In genomic region chr3:127630811-127631714, GRCh38 we compare ENCODE assay signal across 14 cellular contexts. TPM values are rescaled to one million over a fixed set of nuclear protein-coding genes. Genes with fewer than 3 reads are reported as not detected.
DNase-seq lines count a peak whose midpoint lies in the region; ATAC-seq and TF ChIP-seq lines count a peak whose summit lies in the region.
"Had no signal": no experiment of that assay in that cellular context is flagged by ENCODE, and none has a peak within 500 bp of the region (broad histone marks: within the 10 kb centered on the region; RNA-seq: fewer than 3 reads in every experiment).

No MANE protein-coding gene starts in this region.

- no peak for TF ChIP-seq CTCF in type B pancreatic cell (conservative IDR thresholded peaks at IDR 0.05)

- peaks cover 30% of the 10 kb centered on the region for H3K4me1 Mint-ChIP-seq in activated naive CD8-positive, alpha-beta T cell (ENCODE audit: low read depth)
- peaks cover 21% of the 10 kb centered on the region for H3K4me1 Mint-ChIP-seq in activated naive CD8-positive, alpha-beta T cell treated with anti-CD3 and anti-CD28 coated beads for 36 hours
- H3K4me1 Mint-ChIP-seq in activated naive CD8-positive, alpha-beta T cell treated with anti-CD3 and anti-CD28 coated beads, Interleukin-2, amount 50 U/mL, for 24 hours: peaks cover 28% of the 10 kb centered on the region
- peaks cover 29% of the 10 kb centered on the region for H3K4me1 Mint-ChIP-seq in type B pancreatic cell (ENCODE audit: unreplicated experiment)

- DNase-seq in activated naive CD8-positive, alpha-beta T cell treated with anti-CD3 and anti-CD28 coated beads for 36 hours: no peak
- DNase-seq in NCI-H2107 treated with DMSO at 0.1 percent for 48 hours (lab: John Stamatoyannopoulos, UW; ENCODE audit: unreplicated experiment) (peak; percentile 74), type B pancreatic cell (ENCODE audit: extremely low spot score, unreplicated experiment) (no peak), GDM1 (lab: John Stamatoyannopoulos, UW) (no peak)
- no peak for DNase-seq in activated naive CD8-positive, alpha-beta T cell treated with anti-CD3 and anti-CD28 coated beads, Interleukin-2, amount 50 U/mL, for 24 hours
- DNase-seq: erythroblast; stimulated activated CD4-positive, alpha-beta T cell treated with anti-CD3 and anti-CD28 coated beads, Interleukin-4, amount 100 ng/mL, for 1 hour; stimulated activated naive CD8-positive, alpha-beta T cell treated with anti-CD3 and anti-CD28 coated beads, Interleukin-15, Interleukin-2, amounts not matched to agents 100 U/mL and 50 U/mL, for 24 hours; T-helper 9 cell had no signal

- peak overlapping the region; percentile 34 for H3K4me3 Mint-ChIP-seq in activated naive CD8-positive, alpha-beta T cell
- no peak overlapping the region for H3K4me3 Mint-ChIP-seq in activated naive CD8-positive, alpha-beta T cell treated with anti-CD3 and anti-CD28 coated beads for 36 hours
- H3K4me3 Mint-ChIP-seq in activated naive CD8-positive, alpha-beta T cell treated with anti-CD3 and anti-CD28 coated beads, Interleukin-2, amount 50 U/mL, for 24 hours: no peak overlapping the region
- peak overlapping the region; percentile 90 for H3K4me3 Mint-ChIP-seq in type B pancreatic cell

- H3K27ac Mint-ChIP-seq in activated naive CD8-positive, alpha-beta T cell: peak overlapping the region; percentile 28
- H3K27ac Mint-ChIP-seq in activated naive CD8-positive, alpha-beta T cell treated with anti-CD3 and anti-CD28 coated beads for 36 hours: no peak overlapping the region
- H3K27ac Mint-ChIP-seq in activated naive CD8-positive, alpha-beta T cell treated with anti-CD3 and anti-CD28 coated beads, Interleukin-2, amount 50 U/mL, for 24 hours: peak overlapping the region; percentile 4
- H3K27ac Mint-ChIP-seq in type B pancreatic cell: peak overlapping the region; percentile 15

- no peaks in the 10 kb centered on the region for H3K9me3 Mint-ChIP-seq in activated naive CD8-positive, alpha-beta T cell (ENCODE audit: low read depth)
- no peaks in the 10 kb centered on the region for H3K9me3 Mint-ChIP-seq in activated naive CD8-positive, alpha-beta T cell treated with anti-CD3 and anti-CD28 coated beads for 36 hours
- H3K9me3 Mint-ChIP-seq in activated naive CD8-positive, alpha-beta T cell treated with anti-CD3 and anti-CD28 coated beads, Interleukin-2, amount 50 U/mL, for 24 hours: no peaks in the 10 kb centered on the region
- no peaks in the 10 kb centered on the region for H3K9me3 Mint-ChIP-seq in type B pancreatic cell
- H3K9me3 Mint-ChIP-seq: activated naive CD4-positive, alpha-beta T cell treated with anti-CD3 and anti-CD28 coated beads, Interleukin-2, amount 50 U/mL, for 72 hours had no signal

- peaks cover 4% of the 10 kb centered on the region for H3K36me3 Mint-ChIP-seq in activated naive CD8-positive, alpha-beta T cell
- no peaks in the 10 kb centered on the region for H3K36me3 Mint-ChIP-seq in activated naive CD8-positive, alpha-beta T cell treated with anti-CD3 and anti-CD28 coated beads for 36 hours
- peaks cover 2% of the 10 kb centered on the region for H3K36me3 Mint-ChIP-seq in activated naive CD8-positive, alpha-beta T cell treated with anti-CD3 and anti-CD28 coated beads, Interleukin-2, amount 50 U/mL, for 24 hours (ENCODE audit: low read depth)
- peaks cover 6% of the 10 kb centered on the region for H3K36me3 Mint-ChIP-seq in type B pancreatic cell

- H3K27me3 Mint-ChIP-seq in activated naive CD8-positive, alpha-beta T cell: peaks cover 15% of the 10 kb centered on the region
- peaks cover 58% of the 10 kb centered on the region for H3K27me3 Mint-ChIP-seq in activated naive CD8-positive, alpha-beta T cell treated with anti-CD3 and anti-CD28 coated beads for 36 hours
- peaks cover 42% of the 10 kb centered on the region for H3K27me3 Mint-ChIP-seq in activated naive CD8-positive, alpha-beta T cell treated with anti-CD3 and anti-CD28 coated beads, Interleukin-2, amount 50 U/mL, for 24 hours
- H3K27me3 Mint-ChIP-seq in type B pancreatic cell: peaks cover 51% of the 10 kb centered on the region

- ATAC-seq in activated naive CD8-positive, alpha-beta T cell treated with anti-CD3 and anti-CD28 coated beads, Interleukin-2, amount 50 U/mL, for 24 hours: no peak
- ATAC-seq in esophagus mucosa (no peak), GM21526 (IDR thresholded peaks at IDR 0.05; ENCODE audit: low FRiP score, unreplicated experiment) (no peak)
- ATAC-seq: Panc1 had no signal

RNA-seq across cellular contexts. Expression of gene PODXL2, which starts 2.1 kb away (rescaled TPM):
- 1 to 10 TPM; 1.3 to 1.7 TPM for total RNA-seq in activated naive CD8-positive, alpha-beta T cell treated with anti-CD3 and anti-CD28 coated beads for 36 hours
- total RNA-seq in type B pancreatic cell (ENCODE audit: low replicate concordance): 24.8 and 48.9 TPM in 2 replicates
- total RNA-seq in esophagus mucosa: 2.7 TPM

RNA-seq across cellular contexts. Expression of gene MCM2, which starts 32.9 kb away (rescaled TPM):
- 100 to 1,000 TPM; 311 to 325 TPM for total RNA-seq in activated naive CD8-positive, alpha-beta T cell treated with anti-CD3 and anti-CD28 coated beads for 36 hours
- total RNA-seq in type B pancreatic cell (ENCODE audit: low replicate concordance) (51.9 and 118 TPM in 2 replicates), esophagus mucosa (20.6 TPM)

RNA-seq across cellular contexts. Expression of gene TPRA1, which starts 40.5 kb away (rescaled TPM):
- 10 to 100 TPM; 29.4 to 32.3 TPM for total RNA-seq in activated naive CD8-positive, alpha-beta T cell treated with anti-CD3 and anti-CD28 coated beads for 36 hours
- total RNA-seq in type B pancreatic cell (ENCODE audit: low replicate concordance): 35.2 and 42.3 TPM in 2 replicates
- 15.6 TPM for total RNA-seq in esophagus mucosa

RNA-seq across cellular contexts. Expression of gene ABTB1, which starts 41.7 kb away (rescaled TPM):
- total RNA-seq in activated naive CD8-positive, alpha-beta T cell treated with anti-CD3 and anti-CD28 coated beads for 36 hours: 1 to 10 TPM; 6.8 to 8.0 TPM
- total RNA-seq in type B pancreatic cell (ENCODE audit: low replicate concordance) (11.6 and 17.8 TPM in 2 replicates), esophagus mucosa (6.4 TPM)

Comparison
In these comparisons a context has a peak if more than half of its experiments do, and no peak if none do; other contexts are left out.
1. H3K4me3 Mint-ChIP-seq: peak in activated naive CD8-positive, alpha-beta T cell (single experiment) and type B pancreatic cell (single experiment); none in activated naive CD8-positive, alpha-beta T cell treated with anti-CD3 and anti-CD28 coated beads for 36 hours (single experiment) and activated naive CD8-positive, alpha-beta T cell treated with anti-CD3 and anti-CD28 coated beads, Interleukin-2, amount 50 U/mL, for 24 hours (single experiment).